8 cellular contexts compared by ENCODE assay signal in genomic region chr6:116570856-116571682, GRCh38. TPM values are rescaled to one million over a fixed set of nuclear protein-coding genes. Genes with fewer than 3 reads are reported as not detected.
DNase-seq lines count a peak whose midpoint lies in the region; ATAC-seq and TF ChIP-seq lines count a peak whose summit lies in the region.

Gene RWDD1 (plus strand): TSS chr6:116571504. CDS start chr6:116571583, 79 bp downstream.

- peaks cover 6% of the 10 kb centered on the region; the same call in 1 of the 2 replicates for H3K79me2 ChIP-seq in H9 (ENCODE audit: insufficient read depth, low read length)

- peak within 1 kb of the TSS; percentile 13 for H3K27ac ChIP-seq in H9 (ENCODE audit: insufficient read length, low read depth, low read length)

- peak within 1 kb of the TSS; percentile 65 for H3K14ac ChIP-seq in H9 (ENCODE audit: insufficient read depth, low read length)

- H3K4me1 Mint-ChIP-seq in H9, result peaks cover 12 to 16% of the 10 kb centered on the region in 2 experiments
- H3K4me1 Mint-ChIP-seq in nephron progenitor cell, result peaks cover 38% of the 10 kb centered on the region
- H3K4me1 Mint-ChIP-seq in stimulated activated naive CD8-positive, alpha-beta T cell treated with anti-CD3 and anti-CD28 coated beads, Interleukin-15, amount 100 ng/mL, for 72 hours, result peaks cover 45% of the 10 kb centered on the region

- H3K27ac Mint-ChIP-seq in H9, result peak within 1 kb of the TSS; percentile 99 to 100 (median 100)
- peak within 1 kb of the TSS; percentile 100 for H3K27ac Mint-ChIP-seq in nephron progenitor cell
- peak within 1 kb of the TSS; percentile 98 to 99 for H3K27ac Mint-ChIP-seq in stimulated activated naive CD8-positive, alpha-beta T cell treated with anti-CD3 and anti-CD28 coated beads, Interleukin-15, amount 100 ng/mL, for 72 hours

- no peak within 1 kb of the TSS for H2AK5ac ChIP-seq in H9 (ENCODE audit: insufficient read length, low read length)

- H4K20me1 ChIP-seq in H9 (ENCODE audit: control insufficient read depth, insufficient read depth, insufficient read length), result no peaks in the 10 kb centered on the region

- H3K18ac ChIP-seq in H9 (ENCODE audit: insufficient read length, low read depth, low read length), result no peak within 1 kb of the TSS

- H3K4me2 ChIP-seq in H9 (ENCODE audit: insufficient read depth, insufficient read length, low read length), result peak within 1 kb of the TSS; percentile 97

- no peak within 1 kb of the TSS for H4K91ac ChIP-seq in H9 (ENCODE audit: insufficient read length, low read depth, low read length)

- H4K5ac ChIP-seq in H9 (ENCODE audit: insufficient read length, low read depth, low read length), result no peak within 1 kb of the TSS

- TF ChIP-seq CTCF in H9 (conservative IDR thresholded peaks at IDR 0.05) (peak; percentile 17; the same call in 2 of the 3 replicates), fibroblast of the aortic adventitia (IDR thresholded peaks at IDR 0.05; ENCODE audit: insufficient read depth, low read length) (no peak), nephron progenitor cell (IDR thresholded peaks at IDR 0.05) (no peak)

- DNase-seq in G401 (ENCODE audit: low spot score) (peak; percentile 99), H9 (peak; percentile 100), MG63 (peak; percentile 99), SHP77 treated with DMSO at 0.1 percent for 48 hours (lab: John Stamatoyannopoulos, UW) (peak; percentile 98), fibroblast of the aortic adventitia (ENCODE audit: low read depth) (peak; percentile 99), nephron progenitor cell (peak; percentile 96)
- DNase-seq in activated effector memory CD4-positive, alpha-beta T cell treated with anti-CD3 and anti-CD28 coated beads, Interleukin-2, amount 50 U/mL, for 16 hours, result peak; percentile 100
- peak; percentile 98 to 100 for DNase-seq in stimulated activated naive CD8-positive, alpha-beta T cell treated with anti-CD3 and anti-CD28 coated beads, Interleukin-15, amount 100 ng/mL, for 72 hours

- H4K8ac ChIP-seq in H9 (replicated peaks; ENCODE audit: insufficient read length, low read depth, low read length), result no peak within 1 kb of the TSS

- H3K9ac ChIP-seq in H9 (ENCODE audit: extremely low read depth, insufficient read length, low read length), result peak within 1 kb of the TSS; percentile 95

- H2BK5ac ChIP-seq in H9 (ENCODE audit: insufficient read length, low read length), result no peak within 1 kb of the TSS

- no peak within 1 kb of the TSS for H2AFZ ChIP-seq in H9 (ENCODE audit: low read length)

- H3T11ph ChIP-seq in H9 (ENCODE audit: low read length), result no peak within 1 kb of the TSS

- H3K36me3 Mint-ChIP-seq in H9 (ENCODE audit: insufficient read depth in 1 of 3, low read depth in 3 of 3) (peaks cover 0 to 12% (median 0%) of the 10 kb centered on the region in 3 experiments; a peak in 4 of 7 replicates), nephron progenitor cell (ENCODE audit: low read depth) (peaks cover 5% of the 10 kb centered on the region)

- peaks cover 20% of the 10 kb centered on the region for H3K36me3 ChIP-seq in MG63

- H2BK120ac ChIP-seq in H9 (ENCODE audit: low read depth, low read length, poor library complexity, severe bottlenecking), result no peak within 1 kb of the TSS

- H3K9me3 Mint-ChIP-seq in H9 (no peaks in the 10 kb centered on the region), nephron progenitor cell (no peaks in the 10 kb centered on the region)
- H3K9me3 Mint-ChIP-seq in stimulated activated naive CD8-positive, alpha-beta T cell treated with anti-CD3 and anti-CD28 coated beads, Interleukin-15, amount 100 ng/mL, for 72 hours, result no peaks in the 10 kb centered on the region

- in situ Hi-C loops in G401 (cut with HindIII; ENCODE audit: low sequenced_read_pairs), result no loop called here

- no CpG with 5 or more reads among the region's 62 CpGs for WGBS in H9 (ENCODE audit: extremely low coverage, insufficient read length, low lambda C conversion rate)

- H3K4ac ChIP-seq in H9 (ENCODE audit: low read depth, low read length), result no peak within 1 kb of the TSS

- peaks cover 8% of the 10 kb centered on the region for H3K27me3 Mint-ChIP-seq in H9 (ENCODE audit: low read depth)
- H3K27me3 Mint-ChIP-seq in nephron progenitor cell (ENCODE audit: low read depth, poor library complexity), result peaks cover 15% of the 10 kb centered on the region
- H3K27me3 Mint-ChIP-seq in stimulated activated naive CD8-positive, alpha-beta T cell treated with anti-CD3 and anti-CD28 coated beads, Interleukin-15, amount 100 ng/mL, for 72 hours, result no peaks in the 10 kb centered on the region

- no peak within 1 kb of the TSS; the same call in 1 of the 2 replicates for H2BK15ac ChIP-seq in H9 (ENCODE audit: low read depth, low read length)

- no peak within 1 kb of the TSS for H3K23ac ChIP-seq in H9 (ENCODE audit: insufficient read length, low read depth, low read length)

- peaks cover 5% of the 10 kb centered on the region for H3K23me2 ChIP-seq in H9 (ENCODE audit: insufficient read length, low read depth, low read length, poor library complexity, severe bottlenecking)

- H3K4me3 Mint-ChIP-seq in H9, result peak within 1 kb of the TSS; percentile 99 to 100
- H3K4me3 Mint-ChIP-seq in nephron progenitor cell, result peak within 1 kb of the TSS; percentile 100
- peak within 1 kb of the TSS; percentile 97 to 100 for H3K4me3 Mint-ChIP-seq in stimulated activated naive CD8-positive, alpha-beta T cell treated with anti-CD3 and anti-CD28 coated beads, Interleukin-15, amount 100 ng/mL, for 72 hours

- H3K4me1 ChIP-seq in H9 (ENCODE audit: insufficient read depth, low read length), result peaks cover 2% of the 10 kb centered on the region; the same call in 1 of the 2 replicates

- no peak within 1 kb of the TSS for H2BK20ac ChIP-seq in H9 (ENCODE audit: low read depth, low read length, poor library complexity, severe bottlenecking)

- no peak within 1 kb of the TSS for H2BK12ac ChIP-seq in H9 (ENCODE audit: insufficient read length, low read depth, low read length)

- ATAC-seq in stimulated activated naive CD8-positive, alpha-beta T cell treated with anti-CD3 and anti-CD28 coated beads, Interleukin-15, amount 100 ng/mL, for 72 hours, result peak; percentile 98

- H3K4me3 ChIP-seq in MG63 (peak within 1 kb of the TSS; percentile 87), fibroblast of the aortic adventitia (ENCODE audit: low read depth, low read length) (peak within 1 kb of the TSS; percentile 98)

- H3K9me3 ChIP-seq in H9 (ENCODE audit: control insufficient read depth, low read depth, low read length), result no peaks in the 10 kb centered on the region
- no peaks in the 10 kb centered on the region for H3K9me3 ChIP-seq in MG63

- no peak within 1 kb of the TSS for H3K56ac ChIP-seq in H9 (ENCODE audit: insufficient read length, low read depth, low read length)

- H3K27me3 ChIP-seq in H9 (ENCODE audit: insufficient read depth, low read length) (no peaks in the 10 kb centered on the region), MG63 (no peaks in the 10 kb centered on the region)

- H3K79me1 ChIP-seq in H9 (ENCODE audit: insufficient read depth, low read depth, low read length, poor library complexity, severe bottlenecking), result no peaks in the 10 kb centered on the region

RNA-seq across cellular contexts. Expression of gene RWDD1, which starts in this region (rescaled TPM):
- 36.6 and 50.3 TPM in 2 replicates for total RNA-seq in G401 (2014; rRNA removed; shearing (Covaris generic))
- total RNA-seq in H9 (2021) (38.8 and 42.0 TPM in 2 replicates), fibroblast of the aortic adventitia (ENCODE audit: low replicate concordance) (66.9 and 76.7 TPM in 2 replicates)
- total RNA-seq in MG63 (2014; rRNA removed; shearing (Covaris generic); ENCODE audit: low replicate concordance), result 45.3 and 131 TPM in 2 replicates

Comparison
In these comparisons a context has a peak if more than half of its experiments do, and no peak if none do; other contexts are left out.
1. Peak in every context shown above with its lines: DNase-seq, ATAC-seq, H3K4me3 ChIP-seq and H3K27ac ChIP-seq.